In genomic region chr11:104876838-104877500, GRCh38 we compare ENCODE assay signal across 11 cellular contexts. TPM values are rescaled to one million over a fixed set of nuclear protein-coding genes. Genes with fewer than 3 reads are reported as not detected.
DNase-seq lines count a peak whose midpoint lies in the region; ATAC-seq and TF ChIP-seq lines count a peak whose summit lies in the region.
"Had no signal": no experiment of that assay in that cellular context is flagged by ENCODE, and none has a peak within 500 bp of the region (broad histone marks: within the 10 kb centered on the region; RNA-seq: fewer than 3 reads in every experiment).

No MANE protein-coding gene starts in this region.

- CTCF ChIA-PET in activated CD4-positive, alpha-beta T cell treated with anti-CD3 and anti-CD28 coated beads, Interleukin-2, amount 10 ng/mL, durations not matched to agents 7 days and 5 days (lab: Charles Lee), result interaction anchor here (0.6 to 1.1 kb wide), 2 partner anchors 8 to 346 kb away, joined by 3 read pairs; no protein-coding TSS in a partner anchor
- CTCF ChIA-PET in SK-N-SH (lab: Yijun Ruan, JAX), result interaction anchor here (1.0 kb wide), 1 partner anchor 985 kb away, joined by 4 read pairs; no protein-coding TSS in a partner anchor

- no peak for TF ChIP-seq POLR2A in erythroblast (IDR thresholded peaks at IDR 0.05; ENCODE audit: low read length)

- no peak overlapping the region for H3K4me2 ChIP-seq in SK-N-SH

- peak in 1 of 2 experiments; percentile 91; a peak in 2 of 4 replicates for TF ChIP-seq EP300 in SK-N-SH (IDR thresholded peaks at IDR 0.05; ENCODE audit: borderline replicate concordance in 1 of 2, low read depth in 1 of 2, low read length in 1 of 2)

- H4K20me1 ChIP-seq in SK-N-SH (ENCODE audit: insufficient read depth), result no peaks in the 10 kb centered on the region

- H3K27ac ChIP-seq in SK-N-SH (ENCODE audit: low read depth in 2 of 2, low read length in 1 of 2), result no peak overlapping the region
- H3K27ac ChIP-seq: lower lobe of right lung, tibial nerve had no signal

- peaks cover 34% of the 10 kb centered on the region for H3K9me3 Mint-ChIP-seq in activated CD4-positive, alpha-beta T cell treated with anti-CD3 and anti-CD28 coated beads, Interleukin-2, amount 10 ng/mL, durations not matched to agents 7 days and 5 days
- H3K9me3 Mint-ChIP-seq in stimulated activated naive B cell treated with anti-CD40 and anti-IgM and Interleukin-4, amounts not matched to agents 10 μg/mL and 1 μg/mL and 100 μg/mL, for 72 hours, result peaks cover 2 to 5% of the 10 kb centered on the region in 2 donors

- H3K27me3 ChIP-seq in SK-N-SH (ENCODE audit: insufficient read depth), result no peaks in the 10 kb centered on the region
- H3K27me3 ChIP-seq: tibial nerve had no signal

- H3K36me3 ChIP-seq in SK-N-SH (replicated peaks in 1 of 2; ENCODE audit: control insufficient read depth in 1 of 2, insufficient read depth in 2 of 2, low read length in 1 of 2), result no peaks in the 10 kb centered on the region
- H3K36me3 ChIP-seq: lower lobe of right lung, tibial nerve had no signal

- H3K27ac Mint-ChIP-seq in activated CD4-positive, alpha-beta T cell treated with anti-CD3 and anti-CD28 coated beads, Interleukin-2, amount 10 ng/mL, durations not matched to agents 7 days and 5 days, result peak overlapping the region; percentile 91
- H3K27ac Mint-ChIP-seq in stimulated activated naive B cell treated with anti-CD40 and anti-IgM and Interleukin-4, amounts not matched to agents 10 μg/mL and 1 μg/mL and 100 μg/mL, for 72 hours, result peak overlapping the region; percentile 83

- POLR2A ChIA-PET in activated CD4-positive, alpha-beta T cell treated with anti-CD3 and anti-CD28 coated beads, Interleukin-2, amount 10 ng/mL, durations not matched to agents 7 days and 5 days (lab: Charles Lee), result no interaction called here
- POLR2A ChIA-PET in SK-N-SH (lab: Yijun Ruan, JAX), result no interaction called here

- ATAC-seq in GM21717 (IDR thresholded peaks at IDR 0.05; ENCODE audit: unreplicated experiment), result peak; percentile 58
- ATAC-seq in stimulated activated naive B cell treated with anti-CD40 and anti-IgM and Interleukin-4, amounts not matched to agents 10 μg/mL and 1 μg/mL and 100 μg/mL, for 72 hours (replicated peaks), result peak; percentile 62 to 67
- no peak for ATAC-seq in HG03457 (IDR thresholded peaks at IDR 0.05; ENCODE audit: unreplicated experiment)
- no peak for ATAC-seq in GM18861 (IDR thresholded peaks at IDR 0.05; ENCODE audit: unreplicated experiment)

- H3F3A ChIP-seq in SK-N-SH (replicated peaks; ENCODE audit: insufficient read depth), result no peaks in the 10 kb centered on the region

- H3K4me1 ChIP-seq in SK-N-SH (ENCODE audit: control insufficient read depth in 1 of 2, insufficient read depth in 2 of 2, low read depth in 1 of 2, low read length in 1 of 2), result peaks cover 0 to 4% of the 10 kb centered on the region in 2 experiments; a peak in 2 of 4 replicates
- H3K4me1 ChIP-seq: lower lobe of right lung, tibial nerve had no signal

- H3K79me2 ChIP-seq in SK-N-SH (ENCODE audit: insufficient read depth), result no peaks in the 10 kb centered on the region

- H3K9ac ChIP-seq in SK-N-SH, result no peak overlapping the region

- peak; percentile 15; the same call in 1 of the 2 replicates for TF ChIP-seq RAD21 in SK-N-SH (IDR thresholded peaks at IDR 0.05; ENCODE audit: low read length)

- H3K4me3 ChIP-seq in SK-N-SH (ENCODE audit: low read depth in 2 of 2, low read length in 1 of 2), result no peak overlapping the region
- H3K4me3 ChIP-seq: lower lobe of right lung, tibial nerve had no signal

- 49% methylated on average over 5 of the region's 5 CpGs for WGBS in SK-N-SH (ENCODE audit: low lambda C conversion rate)

- peaks cover 44% of the 10 kb centered on the region for H3K4me1 Mint-ChIP-seq in activated CD4-positive, alpha-beta T cell treated with anti-CD3 and anti-CD28 coated beads, Interleukin-2, amount 10 ng/mL, durations not matched to agents 7 days and 5 days
- H3K4me1 Mint-ChIP-seq in stimulated activated naive B cell treated with anti-CD40 and anti-IgM and Interleukin-4, amounts not matched to agents 10 μg/mL and 1 μg/mL and 100 μg/mL, for 72 hours, result peaks cover 29 to 53% of the 10 kb centered on the region in 2 donors

- TF ChIP-seq CTCF in SK-N-SH (IDR thresholded peaks at IDR 0.05), result no peak

- H3K9me2 ChIP-seq in SK-N-SH, result no peaks in the 10 kb centered on the region

- H3K9me3 ChIP-seq in SK-N-SH, result no peaks in the 10 kb centered on the region
- H3K9me3 ChIP-seq: lower lobe of right lung, tibial nerve had no signal

- peaks cover 36% of the 10 kb centered on the region for H3K36me3 Mint-ChIP-seq in activated CD4-positive, alpha-beta T cell treated with anti-CD3 and anti-CD28 coated beads, Interleukin-2, amount 10 ng/mL, durations not matched to agents 7 days and 5 days (ENCODE audit: low read depth)
- H3K36me3 Mint-ChIP-seq in stimulated activated naive B cell treated with anti-CD40 and anti-IgM and Interleukin-4, amounts not matched to agents 10 μg/mL and 1 μg/mL and 100 μg/mL, for 72 hours, result peaks cover 0 to 2% of the 10 kb centered on the region in 2 donors

- H3K4me3 Mint-ChIP-seq in activated CD4-positive, alpha-beta T cell treated with anti-CD3 and anti-CD28 coated beads, Interleukin-2, amount 10 ng/mL, durations not matched to agents 7 days and 5 days, result peak overlapping the region; percentile 45
- H3K4me3 Mint-ChIP-seq in stimulated activated naive B cell treated with anti-CD40 and anti-IgM and Interleukin-4, amounts not matched to agents 10 μg/mL and 1 μg/mL and 100 μg/mL, for 72 hours, result peak overlapping the region; percentile 65 to 73

- peak; percentile 17 for DNase-seq in activated CD4-positive, alpha-beta T cell treated with anti-CD3 and anti-CD28 coated beads, Interleukin-2, amount 10 ng/mL, durations not matched to agents 7 days and 5 days
- DNase-seq in activated CD4-positive, alpha-beta T cell treated with anti-CD3 and anti-CD28 coated beads for 48 hours, result no peak
- DNase-seq in SK-N-SH (peak; percentile 29), erythroblast (lab: John Stamatoyannopoulos, UW) (no peak)
- DNase-seq in stimulated activated naive B cell treated with anti-CD40 and anti-IgM and Interleukin-4, amounts not matched to agents 10 μg/mL and 1 μg/mL and 100 μg/mL, for 72 hours, result no peak
- DNase-seq: lower lobe of right lung, T1000 had no signal

- H2AFZ ChIP-seq in SK-N-SH (ENCODE audit: low read depth), result no peak overlapping the region

- H3K27me3 Mint-ChIP-seq in activated CD4-positive, alpha-beta T cell treated with anti-CD3 and anti-CD28 coated beads, Interleukin-2, amount 10 ng/mL, durations not matched to agents 7 days and 5 days, result no peaks in the 10 kb centered on the region
- no peaks in the 10 kb centered on the region for H3K27me3 Mint-ChIP-seq in stimulated activated naive B cell treated with anti-CD40 and anti-IgM and Interleukin-4, amounts not matched to agents 10 μg/mL and 1 μg/mL and 100 μg/mL, for 72 hours

TF ChIP-seq in SK-N-SH, 30 proteins besides CTCF, POLR2A, EP300 and RAD21 (continues in another document):
- TF ChIP-seq YY1 (IDR thresholded peaks at IDR 0.05; ENCODE audit: low read depth), result no peak
- no peak for TF ChIP-seq EZH2phosphoT487 (IDR thresholded peaks at IDR 0.05; ENCODE audit: borderline replicate concordance, low read depth)
- peak; percentile 52 for TF ChIP-seq TCF12 (IDR thresholded peaks at IDR 0.05)
- peak; percentile 44 for TF ChIP-seq CHD2 (IDR thresholded peaks at IDR 0.05; ENCODE audit: low read length, partially characterized antibody)
- peak; percentile 90 for TF ChIP-seq RCOR1 (IDR thresholded peaks at IDR 0.05; ENCODE audit: low read length)
- peak; percentile 54; the same call in 1 of the 2 replicates for TF ChIP-seq FOXJ3 (CRISPR knock-in tag; IDR thresholded peaks at IDR 0.05)
- TF ChIP-seq FOSL2 (IDR thresholded peaks at IDR 0.05; ENCODE audit: borderline replicate concordance, low read depth), result no peak
- no peak for TF ChIP-seq POLR2AphosphoS5 (IDR thresholded peaks at IDR 0.05; ENCODE audit: low read depth, low read length)
- TF ChIP-seq MXI1 (IDR thresholded peaks at IDR 0.05; ENCODE audit: low read depth, low read length), result peak; percentile 43
- TF ChIP-seq USF1 (IDR thresholded peaks at IDR 0.05; ENCODE audit: borderline replicate concordance, low read depth), result no peak
- TF ChIP-seq REST (IDR thresholded peaks at IDR 0.05; ENCODE audit: low read depth, low read length), result no peak
- TF ChIP-seq GATA2 (CRISPR knock-in tag; IDR thresholded peaks at IDR 0.05), result peak; percentile 90

RNA-seq across cellular contexts. Expression of gene CASP12, which starts 21.3 kb away (rescaled TPM):
- total RNA-seq in activated CD4-positive, alpha-beta T cell treated with anti-CD3 and anti-CD28 coated beads, Interleukin-2, amount 10 ng/mL, durations not matched to agents 7 days and 5 days, result not detected
- not detected in 2 replicates for polyA plus RNA-seq in SK-N-SH (2012; rRNA removed)
- polyA plus RNA-seq in SK-N-SH (2012; cell fraction: cytosol; rRNA removed), result not detected in 2 replicates
- polyA plus RNA-seq in SK-N-SH (2012; cell fraction: nucleus; rRNA removed), result not detected in 2 replicates

Comparison
In these comparisons a context has a peak if more than half of its experiments do, and no peak if none do; other contexts are left out.
1. DNase-seq: peak in activated CD4-positive, alpha-beta T cell treated with anti-CD3 and anti-CD28 coated beads, Interleukin-2, amount 10 ng/mL, durations not matched to agents 7 days and 5 days (single experiment) and SK-N-SH (single experiment); none in activated CD4-positive, alpha-beta T cell treated with anti-CD3 and anti-CD28 coated beads for 48 hours (single experiment), stimulated activated naive B cell treated with anti-CD40 and anti-IgM and Interleukin-4, amounts not matched to agents 10 μg/mL and 1 μg/mL and 100 μg/mL, for 72 hours (single experiment) and erythroblast (0 of 2).
2. ATAC-seq: peak in GM21717 (single experiment) and stimulated activated naive B cell treated with anti-CD40 and anti-IgM and Interleukin-4, amounts not matched to agents 10 μg/mL and 1 μg/mL and 100 μg/mL, for 72 hours (2 of 2); none in HG03457 (single experiment) and GM18861 (single experiment).